In the genomic region with DNA sequence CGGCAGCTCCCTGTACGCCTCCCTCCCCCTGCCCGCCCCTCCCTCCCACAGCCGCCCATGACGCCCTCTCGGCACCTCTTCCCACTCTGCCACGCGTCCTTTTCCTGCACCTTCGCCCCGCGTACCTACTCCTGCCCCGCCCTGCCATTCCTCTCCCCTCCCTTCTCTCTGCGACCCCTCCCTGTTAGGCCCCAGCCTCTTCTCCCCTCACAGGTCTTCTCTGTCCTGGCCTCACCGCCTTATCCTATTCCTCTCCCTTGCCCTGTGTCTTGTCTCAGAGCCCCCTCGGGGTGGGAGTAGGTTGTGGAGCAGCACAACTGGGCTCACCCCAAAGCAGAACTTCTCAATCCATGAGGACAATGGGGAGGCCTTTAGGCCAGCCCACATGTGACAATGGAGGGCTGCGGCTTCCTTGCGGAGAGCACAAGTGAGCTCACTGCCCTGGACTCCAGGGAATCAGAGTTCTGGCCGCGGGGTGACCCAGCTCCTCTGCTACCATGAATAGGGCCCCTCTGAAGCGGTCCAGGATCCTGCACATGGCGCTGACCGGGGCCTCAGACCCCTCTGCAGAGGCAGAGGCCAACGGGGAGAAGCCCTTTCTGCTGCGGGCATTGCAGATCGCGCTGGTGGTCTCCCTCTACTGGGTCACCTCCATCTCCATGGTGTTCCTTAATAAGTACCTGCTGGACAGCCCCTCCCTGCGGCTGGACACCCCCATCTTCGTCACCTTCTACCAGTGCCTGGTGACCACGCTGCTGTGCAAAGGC, we compare ENCODE assay signal across 1 cellular context.
TF ChIP-seq lines count a peak whose summit lies in the region.

No MANE protein-coding gene starts in this region.

TF ChIP-seq in HepG2, 621 proteins besides CTCF, POLR2A, EP300 and RAD21 (continued from another document and continues in another):
- TF ChIP-seq, protein P1, sequence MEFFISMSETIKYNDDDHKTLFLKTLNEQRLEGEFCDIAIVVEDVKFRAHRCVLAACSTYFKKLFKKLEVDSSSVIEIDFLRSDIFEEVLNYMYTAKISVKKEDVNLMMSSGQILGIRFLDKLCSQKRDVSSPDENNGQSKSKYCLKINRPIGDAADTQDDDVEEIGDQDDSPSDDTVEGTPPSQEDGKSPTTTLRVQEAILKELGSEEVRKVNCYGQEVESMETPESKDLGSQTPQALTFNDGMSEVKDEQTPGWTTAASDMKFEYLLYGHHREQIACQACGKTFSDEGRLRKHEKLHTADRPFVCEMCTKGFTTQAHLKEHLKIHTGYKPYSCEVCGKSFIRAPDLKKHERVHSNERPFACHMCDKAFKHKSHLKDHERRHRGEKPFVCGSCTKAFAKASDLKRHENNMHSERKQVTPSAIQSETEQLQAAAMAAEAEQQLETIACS (CRISPR knock-in tag; IDR thresholded peaks at IDR 0.05), result no peak
- TF ChIP-seq MTA1 (CRISPR knock-in tag; IDR thresholded peaks at IDR 0.05; ENCODE audit: borderline replicate concordance) (0 out of 2 replicates have a peak, but pooled peaks have one; percentile 38), CBX2 (IDR thresholded peaks at IDR 0.05; ENCODE audit: low read depth, low read length) (no peak), CBX2 (CRISPR knock-in tag; IDR thresholded peaks at IDR 0.05; ENCODE audit: low read depth) (no peak), ZFYVE20 (CRISPR knock-in tag; IDR thresholded peaks at IDR 0.05; ENCODE audit: borderline replicate concordance, low read depth) (no peak), ZNF207 (IDR thresholded peaks at IDR 0.05; ENCODE audit: borderline replicate concordance) (no peak), ZNF547 (CRISPR knock-in tag; IDR thresholded peaks at IDR 0.05) (0 out of 2 replicates have a peak, but pooled peaks have one; percentile 56), SMAD1 (CRISPR knock-in tag; IDR thresholded peaks at IDR 0.05; ENCODE audit: borderline replicate concordance, low read depth) (no peak), RBM39 (IDR thresholded peaks at IDR 0.05; ENCODE audit: low read depth, low read length, poor library complexity, severe bottlenecking) (peak; percentile 5), ZSCAN9 (CRISPR knock-in tag; IDR thresholded peaks at IDR 0.05; ENCODE audit: borderline replicate concordance) (no peak), ZNF883 (CRISPR knock-in tag; IDR thresholded peaks at IDR 0.05; ENCODE audit: not compliant biosample characterization) (no peak), ZFP36L1 (CRISPR knock-in tag; IDR thresholded peaks at IDR 0.05) (no peak), ZNF260 (CRISPR knock-in tag; IDR thresholded peaks at IDR 0.05; ENCODE audit: borderline replicate concordance, low read depth) (no peak), EHMT2 (IDR thresholded peaks at IDR 0.05; ENCODE audit: borderline replicate concordance, low read depth, low read length) (no peak), ZNF550 (CRISPR knock-in tag; IDR thresholded peaks at IDR 0.05; ENCODE audit: borderline replicate concordance) (no peak), BRD4 (CRISPR knock-in tag; IDR thresholded peaks at IDR 0.05) (no peak), MBNL3 (CRISPR knock-in tag; conservative IDR thresholded peaks at IDR 0.05) (no peak), TP53 (CRISPR knock-in tag; conservative IDR thresholded peaks at IDR 0.05) (no peak), SP1 (IDR thresholded peaks at IDR 0.05) (no peak), SP1 (CRISPR knock-in tag; IDR thresholded peaks at IDR 0.05) (no peak), TCF12 (IDR thresholded peaks at IDR 0.05) (no peak), TCF12 (CRISPR knock-in tag; IDR thresholded peaks at IDR 0.05) (no peak), ZNF850 (CRISPR knock-in tag; conservative IDR thresholded peaks at IDR 0.05) (no peak), KLF11 (CRISPR knock-in tag; IDR thresholded peaks at IDR 0.05) (no peak), FOXA3 (CRISPR knock-in tag; IDR thresholded peaks at IDR 0.05) (no peak), POLR2G (IDR thresholded peaks at IDR 0.05; ENCODE audit: low read depth, low read length) (0 out of 2 replicates have a peak, but pooled peaks have one; percentile 26), SMARCC2 (IDR thresholded peaks at IDR 0.05) (no peak), ZNF24 (IDR thresholded peaks at IDR 0.05) (no peak), MED1 (CRISPR knock-in tag; IDR thresholded peaks at IDR 0.05) (no peak)
- TF ChIP-seq, protein P2, sequence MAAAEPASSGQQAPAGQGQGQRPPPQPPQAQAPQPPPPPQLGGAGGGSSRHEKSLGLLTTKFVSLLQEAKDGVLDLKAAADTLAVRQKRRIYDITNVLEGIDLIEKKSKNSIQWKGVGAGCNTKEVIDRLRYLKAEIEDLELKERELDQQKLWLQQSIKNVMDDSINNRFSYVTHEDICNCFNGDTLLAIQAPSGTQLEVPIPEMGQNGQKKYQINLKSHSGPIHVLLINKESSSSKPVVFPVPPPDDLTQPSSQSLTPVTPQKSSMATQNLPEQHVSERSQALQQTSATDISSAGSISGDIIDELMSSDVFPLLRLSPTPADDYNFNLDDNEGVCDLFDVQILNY (CRISPR knock-in tag; conservative IDR thresholded peaks at IDR 0.05), result no peak
- TF ChIP-seq, protein P3, sequence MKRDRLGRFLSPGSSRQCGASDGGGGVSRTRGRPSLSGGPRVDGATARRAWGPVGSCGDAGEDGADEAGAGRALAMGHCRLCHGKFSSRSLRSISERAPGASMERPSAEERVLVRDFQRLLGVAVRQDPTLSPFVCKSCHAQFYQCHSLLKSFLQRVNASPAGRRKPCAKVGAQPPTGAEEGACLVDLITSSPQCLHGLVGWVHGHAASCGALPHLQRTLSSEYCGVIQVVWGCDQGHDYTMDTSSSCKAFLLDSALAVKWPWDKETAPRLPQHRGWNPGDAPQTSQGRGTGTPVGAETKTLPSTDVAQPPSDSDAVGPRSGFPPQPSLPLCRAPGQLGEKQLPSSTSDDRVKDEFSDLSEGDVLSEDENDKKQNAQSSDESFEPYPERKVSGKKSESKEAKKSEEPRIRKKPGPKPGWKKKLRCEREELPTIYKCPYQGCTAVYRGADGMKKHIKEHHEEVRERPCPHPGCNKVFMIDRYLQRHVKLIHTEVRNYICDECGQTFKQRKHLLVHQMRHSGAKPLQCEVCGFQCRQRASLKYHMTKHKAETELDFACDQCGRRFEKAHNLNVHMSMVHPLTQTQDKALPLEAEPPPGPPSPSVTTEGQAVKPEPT (CRISPR knock-in tag; IDR thresholded peaks at IDR 0.05; ENCODE audit: low read depth), result no peak
- TF ChIP-seq, protein P4, sequence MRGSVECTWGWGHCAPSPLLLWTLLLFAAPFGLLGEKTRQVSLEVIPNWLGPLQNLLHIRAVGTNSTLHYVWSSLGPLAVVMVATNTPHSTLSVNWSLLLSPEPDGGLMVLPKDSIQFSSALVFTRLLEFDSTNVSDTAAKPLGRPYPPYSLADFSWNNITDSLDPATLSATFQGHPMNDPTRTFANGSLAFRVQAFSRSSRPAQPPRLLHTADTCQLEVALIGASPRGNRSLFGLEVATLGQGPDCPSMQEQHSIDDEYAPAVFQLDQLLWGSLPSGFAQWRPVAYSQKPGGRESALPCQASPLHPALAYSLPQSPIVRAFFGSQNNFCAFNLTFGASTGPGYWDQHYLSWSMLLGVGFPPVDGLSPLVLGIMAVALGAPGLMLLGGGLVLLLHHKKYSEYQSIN (CRISPR knock-in tag; IDR thresholded peaks at IDR 0.05; ENCODE audit: borderline replicate concordance), result no peak
- TF ChIP-seq, protein P5, sequence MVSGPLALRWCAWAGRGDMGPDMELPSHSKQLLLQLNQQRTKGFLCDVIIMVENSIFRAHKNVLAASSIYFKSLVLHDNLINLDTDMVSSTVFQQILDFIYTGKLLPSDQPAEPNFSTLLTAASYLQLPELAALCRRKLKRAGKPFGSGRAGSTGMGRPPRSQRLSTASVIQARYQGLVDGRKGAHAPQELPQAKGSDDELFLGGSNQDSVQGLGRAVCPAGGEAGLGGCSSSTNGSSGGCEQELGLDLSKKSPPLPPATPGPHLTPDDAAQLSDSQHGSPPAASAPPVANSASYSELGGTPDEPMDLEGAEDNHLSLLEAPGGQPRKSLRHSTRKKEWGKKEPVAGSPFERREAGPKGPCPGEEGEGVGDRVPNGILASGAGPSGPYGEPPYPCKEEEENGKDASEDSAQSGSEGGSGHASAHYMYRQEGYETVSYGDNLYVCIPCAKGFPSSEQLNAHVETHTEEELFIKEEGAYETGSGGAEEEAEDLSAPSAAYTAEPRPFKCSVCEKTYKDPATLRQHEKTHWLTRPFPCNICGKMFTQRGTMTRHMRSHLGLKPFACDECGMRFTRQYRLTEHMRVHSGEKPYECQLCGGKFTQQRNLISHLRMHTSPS (CRISPR knock-in tag; IDR thresholded peaks at IDR 0.05; ENCODE audit: low read depth), result no peak
- TF ChIP-seq, protein P6, sequence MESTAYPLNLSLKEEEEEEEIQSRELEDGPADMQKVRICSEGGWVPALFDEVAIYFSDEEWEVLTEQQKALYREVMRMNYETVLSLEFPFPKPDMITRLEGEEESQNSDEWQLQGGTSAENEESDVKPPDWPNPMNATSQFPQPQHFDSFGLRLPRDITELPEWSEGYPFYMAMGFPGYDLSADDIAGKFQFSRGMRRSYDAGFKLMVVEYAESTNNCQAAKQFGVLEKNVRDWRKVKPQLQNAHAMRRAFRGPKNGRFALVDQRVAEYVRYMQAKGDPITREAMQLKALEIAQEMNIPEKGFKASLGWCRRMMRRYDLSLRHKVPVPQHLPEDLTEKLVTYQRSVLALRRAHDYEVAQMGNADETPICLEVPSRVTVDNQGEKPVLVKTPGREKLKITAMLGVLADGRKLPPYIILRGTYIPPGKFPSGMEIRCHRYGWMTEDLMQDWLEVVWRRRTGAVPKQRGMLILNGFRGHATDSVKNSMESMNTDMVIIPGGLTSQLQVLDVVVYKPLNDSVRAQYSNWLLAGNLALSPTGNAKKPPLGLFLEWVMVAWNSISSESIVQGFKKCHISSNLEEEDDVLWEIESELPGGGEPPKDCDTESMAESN (CRISPR knock-in tag; conservative IDR thresholded peaks at IDR 0.05), result no peak
- TF ChIP-seq, protein P7, sequence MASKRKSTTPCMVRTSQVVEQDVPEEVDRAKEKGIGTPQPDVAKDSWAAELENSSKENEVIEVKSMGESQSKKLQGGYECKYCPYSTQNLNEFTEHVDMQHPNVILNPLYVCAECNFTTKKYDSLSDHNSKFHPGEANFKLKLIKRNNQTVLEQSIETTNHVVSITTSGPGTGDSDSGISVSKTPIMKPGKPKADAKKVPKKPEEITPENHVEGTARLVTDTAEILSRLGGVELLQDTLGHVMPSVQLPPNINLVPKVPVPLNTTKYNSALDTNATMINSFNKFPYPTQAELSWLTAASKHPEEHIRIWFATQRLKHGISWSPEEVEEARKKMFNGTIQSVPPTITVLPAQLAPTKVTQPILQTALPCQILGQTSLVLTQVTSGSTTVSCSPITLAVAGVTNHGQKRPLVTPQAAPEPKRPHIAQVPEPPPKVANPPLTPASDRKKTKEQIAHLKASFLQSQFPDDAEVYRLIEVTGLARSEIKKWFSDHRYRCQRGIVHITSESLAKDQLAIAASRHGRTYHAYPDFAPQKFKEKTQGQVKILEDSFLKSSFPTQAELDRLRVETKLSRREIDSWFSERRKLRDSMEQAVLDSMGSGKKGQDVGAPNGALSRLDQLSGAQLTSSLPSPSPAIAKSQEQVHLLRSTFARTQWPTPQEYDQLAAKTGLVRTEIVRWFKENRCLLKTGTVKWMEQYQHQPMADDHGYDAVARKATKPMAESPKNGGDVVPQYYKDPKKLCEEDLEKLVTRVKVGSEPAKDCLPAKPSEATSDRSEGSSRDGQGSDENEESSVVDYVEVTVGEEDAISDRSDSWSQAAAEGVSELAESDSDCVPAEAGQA (IDR thresholded peaks at IDR 0.05; ENCODE audit: low read depth), result 0 out of 2 replicates have a peak, but pooled peaks have one; percentile 16
- TF ChIP-seq, protein P7 (CRISPR knock-in tag; IDR thresholded peaks at IDR 0.05; ENCODE audit: borderline replicate concordance), result no peak
- TF ChIP-seq, protein P8, sequence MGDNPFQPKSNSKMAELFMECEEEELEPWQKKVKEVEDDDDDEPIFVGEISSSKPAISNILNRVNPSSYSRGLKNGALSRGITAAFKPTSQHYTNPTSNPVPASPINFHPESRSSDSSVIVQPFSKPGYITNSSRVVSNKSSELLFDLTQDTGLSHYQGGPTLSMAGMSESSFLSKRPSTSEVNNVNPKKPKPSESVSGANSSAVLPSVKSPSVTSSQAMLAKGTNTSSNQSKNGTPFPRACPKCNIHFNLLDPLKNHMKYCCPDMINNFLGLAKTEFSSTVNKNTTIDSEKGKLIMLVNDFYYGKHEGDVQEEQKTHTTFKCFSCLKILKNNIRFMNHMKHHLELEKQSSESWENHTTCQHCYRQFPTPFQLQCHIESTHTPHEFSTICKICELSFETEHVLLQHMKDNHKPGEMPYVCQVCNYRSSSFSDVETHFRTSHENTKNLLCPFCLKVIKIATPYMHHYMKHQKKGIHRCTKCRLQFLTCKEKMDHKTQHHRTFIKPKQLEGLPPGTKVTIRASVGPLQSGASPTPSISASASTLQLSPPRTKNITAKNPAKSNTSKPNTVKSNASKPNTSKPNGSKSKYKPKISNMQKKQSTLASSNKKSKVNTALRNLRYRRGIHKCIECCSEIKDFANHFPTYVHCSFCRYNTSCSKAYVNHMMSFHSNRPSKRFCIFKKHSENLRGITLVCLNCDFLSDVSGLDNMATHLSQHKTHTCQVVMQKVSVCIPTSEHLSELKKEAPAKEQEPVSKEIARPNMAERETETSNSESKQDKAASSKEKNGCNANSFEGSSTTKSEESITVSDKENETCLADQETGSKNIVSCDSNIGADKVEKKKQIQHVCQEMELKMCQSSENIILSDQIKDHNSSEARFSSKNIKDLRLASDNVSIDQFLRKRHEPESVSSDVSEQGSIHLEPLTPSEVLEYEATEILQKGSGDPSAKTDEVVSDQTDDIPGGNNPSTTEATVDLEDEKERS (CRISPR knock-in tag; IDR thresholded peaks at IDR 0.05), result no peak
- TF ChIP-seq, protein P9, sequence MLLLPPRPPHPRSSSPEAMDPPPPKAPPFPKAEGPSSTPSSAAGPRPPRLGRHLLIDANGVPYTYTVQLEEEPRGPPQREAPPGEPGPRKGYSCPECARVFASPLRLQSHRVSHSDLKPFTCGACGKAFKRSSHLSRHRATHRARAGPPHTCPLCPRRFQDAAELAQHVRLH (CRISPR knock-in tag; IDR thresholded peaks at IDR 0.05; ENCODE audit: borderline replicate concordance, low read depth), result 0 out of 2 replicates have a peak, but pooled peaks have one; percentile 12
- TF ChIP-seq, protein P10, sequence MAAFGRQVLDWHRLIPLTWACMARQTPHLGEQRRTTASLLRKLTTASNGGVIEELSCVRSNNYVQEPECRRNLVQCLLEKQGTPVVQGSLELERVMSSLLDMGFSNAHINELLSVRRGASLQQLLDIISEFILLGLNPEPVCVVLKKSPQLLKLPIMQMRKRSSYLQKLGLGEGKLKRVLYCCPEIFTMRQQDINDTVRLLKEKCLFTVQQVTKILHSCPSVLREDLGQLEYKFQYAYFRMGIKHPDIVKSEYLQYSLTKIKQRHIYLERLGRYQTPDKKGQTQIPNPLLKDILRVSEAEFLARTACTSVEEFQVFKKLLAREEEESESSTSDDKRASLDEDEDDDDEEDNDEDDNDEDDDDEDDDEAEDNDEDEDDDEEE (CRISPR knock-in tag; IDR thresholded peaks at IDR 0.05), result no peak
